Comparison of ENCODE assay signal across 16 cellular contexts in the genomic region with DNA sequence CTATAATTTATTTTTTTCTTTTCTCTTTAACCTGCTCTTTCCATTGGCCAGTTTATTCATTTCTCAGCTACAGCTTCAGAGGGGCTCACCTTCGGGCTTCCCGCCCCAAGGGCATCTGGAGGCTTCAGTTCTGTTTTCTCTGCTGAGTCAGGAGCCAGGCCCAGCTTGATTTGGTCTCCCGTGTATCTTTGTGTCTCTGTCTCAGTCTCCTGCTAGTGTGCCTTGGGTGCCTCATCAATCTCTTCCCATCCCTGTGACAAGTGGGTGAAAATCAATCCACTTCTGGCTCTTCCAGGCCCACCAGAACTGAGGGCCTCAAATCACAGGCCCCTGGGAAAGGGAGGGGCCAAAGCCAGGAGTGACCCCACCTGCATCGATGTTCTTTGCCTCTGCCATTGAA.
A peak's percentile ranks its signal among the peaks of the same experiment; 100 is the strongest.
DNase-seq lines count a peak whose midpoint lies in the region; ATAC-seq and TF ChIP-seq lines count a peak whose summit lies in the region.
"Had no signal": no experiment of that assay in that cellular context is flagged by ENCODE, and none has a peak within 500 bp of the region (broad histone marks: within the 10 kb centered on the region; RNA-seq: fewer than 3 reads in every experiment).

No MANE protein-coding gene starts in this region.

- peaks cover 0 to 80% (median 44%) of the 10 kb centered on the region in 11 experiments; a peak in 17 of 22 replicates for H3K36me3 ChIP-seq in BLaER1 treated with 17β-estradiol and CSF1 and Interleukin-3, amounts not matched to agents 10 nM and 100 nM
- H3K36me3 ChIP-seq in H7 (replicated peaks; ENCODE audit: control insufficient read depth, insufficient read depth, low read length): no peaks in the 10 kb centered on the region
- peaks cover 0 to 9% of the 10 kb centered on the region in 2 donors for H3K36me3 ChIP-seq in adrenal gland (replicated peaks in 1 of 2)

- no peaks in the 10 kb centered on the region for H3K9me3 ChIP-seq in BLaER1 treated with 17β-estradiol and CSF1 and Interleukin-3, amounts not matched to agents 10 nM and 100 nM (replicated peaks in 1 of 11)
- H3K9me3 ChIP-seq in adrenal gland (replicated peaks in 1 of 3): no peaks in the 10 kb centered on the region

- TF ChIP-seq POLR2A in adrenal gland (IDR thresholded peaks at IDR 0.05): no peak
- no peak for TF ChIP-seq POLR2A in GM18505 (IDR thresholded peaks at IDR 0.05; ENCODE audit: borderline replicate concordance, extremely low read depth, insufficient read depth, insufficient read length)

- H3K9ac ChIP-seq in BLaER1 treated with 17β-estradiol and CSF1 and Interleukin-3, amounts not matched to agents 10 nM and 100 nM: peak overlapping the region in 7 of 11 experiments; percentile 7 to 64 (median 48); a peak in 9 of 22 replicates

- H3K27ac ChIP-seq in BLaER1 treated with 17β-estradiol and CSF1 and Interleukin-3, amounts not matched to agents 10 nM and 100 nM: peak overlapping the region in 8 of 11 experiments; percentile 11 to 72 (median 64); a peak in 14 of 22 replicates
- H3K27ac ChIP-seq in adrenal gland: peak overlapping the region in 1 of 5 donors; percentile 60
- H3K27ac ChIP-seq: foreskin keratinocyte had no signal

- H3K27me3 ChIP-seq in BLaER1 treated with 17β-estradiol and CSF1 and Interleukin-3, amounts not matched to agents 10 nM and 100 nM: no peaks in the 10 kb centered on the region
- H3K27me3 ChIP-seq in H7 (ENCODE audit: control insufficient read depth, insufficient read depth, low read length) (no peaks in the 10 kb centered on the region), adrenal gland (no peaks in the 10 kb centered on the region)
- H3K27me3 ChIP-seq: foreskin keratinocyte had no signal

- TF ChIP-seq CTCF in adrenal gland (IDR thresholded peaks at IDR 0.05): no peak

- ATAC-seq in GM18505 (IDR thresholded peaks at IDR 0.05; ENCODE audit: unreplicated experiment) (no peak), GM21423 (IDR thresholded peaks at IDR 0.05; ENCODE audit: unreplicated experiment) (no peak)

- H3K4me1 ChIP-seq in BLaER1 treated with 17β-estradiol and CSF1 and Interleukin-3, amounts not matched to agents 10 nM and 100 nM: peaks cover 10 to 54% (median 46%) of the 10 kb centered on the region in 10 experiments; a peak in 19 of 20 replicates
- peaks cover 0 to 9% of the 10 kb centered on the region in 2 donors for H3K4me1 ChIP-seq in adrenal gland (replicated peaks in 1 of 2)

- peak overlapping the region in 9 of 11 experiments; percentile 63 to 82 (median 74); a peak in 17 of 22 replicates for H3K4me2 ChIP-seq in BLaER1 treated with 17β-estradiol and CSF1 and Interleukin-3, amounts not matched to agents 10 nM and 100 nM

- H4K20me1 ChIP-seq in BLaER1 treated with 17β-estradiol and CSF1 and Interleukin-3, amounts not matched to agents 10 nM and 100 nM: no peaks in the 10 kb centered on the region

- intact Hi-C loops in adrenal gland (cut with DNase I): loop anchor here in 1 of 2 donors (5.0 to 10.0 kb wide), 4 partner anchors 71 to 428 kb away; a partner anchor contains a TSS

- DNase-seq in H7 (peak; percentile 18), adrenal gland (peak in 5 of 7 donors; percentile 26 to 50 (median 37)), mesenteric fat pad (ENCODE audit: low spot score) (peak; percentile 64), SHP77 (lab: John Stamatoyannopoulos, UW) (no peak)
- no peak for DNase-seq in activated CD4-positive, CD25-positive, alpha-beta regulatory T cell treated with anti-CD3 and anti-CD28 coated beads, Interleukin-2, amount 50 U/mL, for 72 hours
- DNase-seq: KBM-7; left ventricle myocardium superior; naive B cell; NK-92 treated with Interleukin-12 subunit alpha and Interleukin-12 subunit beta, amount 100 ng/mL, for 24 hours; Right ventricle myocardium superior; stimulated activated CD4-positive, alpha-beta T cell treated with anti-CD3 and anti-CD28 coated beads, Interleukin-15, amount 100 ng/mL, for 24 hours; substantia nigra had no signal

- WGBS in adrenal gland, 4 donors: 48 to 62% (median 53%) methylated on average over 4 of the region's 4 CpGs

- no peak overlapping the region for H3K4me3 ChIP-seq in BLaER1 treated with 17β-estradiol and CSF1 and Interleukin-3, amounts not matched to agents 10 nM and 100 nM
- H3K4me3 ChIP-seq in H7 (ENCODE audit: insufficient read depth, low read depth, low read length): no peak overlapping the region
- H3K4me3 ChIP-seq in adrenal gland: no peak overlapping the region

Comparison
In these comparisons a context has a peak if more than half of its experiments do, and no peak if none do; other contexts are left out.
1. DNase-seq: peak in H7 (single experiment), adrenal gland (5 of 7) and mesenteric fat pad (single experiment); none in SHP77 (0 of 2) and activated CD4-positive, CD25-positive, alpha-beta regulatory T cell treated with anti-CD3 and anti-CD28 coated beads, Interleukin-2, amount 50 U/mL, for 72 hours (single experiment).